Comparison of ENCODE assay signal across 11 cellular contexts in the genomic region with DNA sequence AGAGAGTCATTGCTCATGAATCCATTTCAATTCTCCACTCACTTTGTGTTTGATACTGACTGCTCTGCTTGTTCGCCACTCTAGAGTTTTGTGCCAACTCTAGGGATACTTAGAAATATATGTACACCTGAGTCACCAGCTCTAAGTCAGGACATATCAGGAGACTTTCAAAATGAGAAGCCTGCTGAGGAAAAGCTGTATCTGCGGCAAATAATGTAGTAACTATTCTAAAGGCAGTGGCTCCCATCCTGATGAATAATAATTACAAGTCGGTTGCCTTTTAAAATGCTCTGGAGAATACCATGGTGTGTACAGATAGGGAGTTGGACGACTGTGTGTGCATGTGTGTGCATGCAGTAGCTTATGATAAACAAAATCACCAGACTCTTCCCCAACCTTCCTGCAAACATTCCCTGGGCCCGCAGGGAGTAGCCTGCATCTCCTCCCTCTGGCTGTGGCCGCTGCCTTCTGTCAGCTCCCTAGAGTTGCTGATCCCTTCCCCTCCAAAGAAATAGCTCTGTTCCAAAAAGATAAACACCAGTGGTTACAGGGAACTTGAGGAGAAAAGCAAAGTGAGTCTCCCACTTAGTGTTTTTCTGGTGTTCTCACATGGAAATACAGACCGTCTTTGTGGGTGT.
"Had no signal": no experiment of that assay in that cellular context is flagged by ENCODE, and none has a peak within 500 bp of the region (broad histone marks: within the 10 kb centered on the region; RNA-seq: fewer than 3 reads in every experiment).

No MANE protein-coding gene starts in this region.

- DNase-seq: activated CD4-positive, alpha-beta T cell treated with anti-CD3 and anti-CD28 coated beads, Interleukin-2, amount 10 ng/mL, durations not matched to agents 7 days and 5 days; activated naive CD4-positive, alpha-beta T cell treated with anti-CD3 and anti-CD28 coated beads, Interleukin-2, amount 10 ng/mL, durations not matched to agents 7 days and 5 days; activated T-cell treated with anti-CD3 and anti-CD28 coated beads for 4 hours; mucosa of descending colon; naive thymus-derived CD8-positive, alpha-beta T cell; SK-N-SH; stimulated activated CD4-positive, alpha-beta T cell treated with anti-CD3 and anti-CD28 coated beads, Interleukin-15, amount 100 ng/mL, for 24 hours; stimulated activated CD4-positive, alpha-beta T cell treated with anti-CD3 and anti-CD28 coated beads, Interleukin-4, amount 100 ng/mL, for 24 hours; uterus had no signal

- H3K36me3 ChIP-seq: uterus had no signal

- H3K9me3 ChIP-seq: gastroesophageal sphincter, mucosa of descending colon, SK-N-SH, uterus had no signal

- H3K4me2 ChIP-seq: SK-N-SH had no signal

- H3K27me3 ChIP-seq: gastroesophageal sphincter, uterus had no signal

- H3K4me1 ChIP-seq: gastroesophageal sphincter, uterus had no signal

- H3K9ac ChIP-seq: SK-N-SH had no signal

- H3K27ac ChIP-seq: gastroesophageal sphincter, uterus had no signal

- H3K4me3 ChIP-seq: gastroesophageal sphincter, lung, mucosa of descending colon, uterus had no signal
